In genomic region chr10:78764846-78765430, GRCh38 we compare ENCODE assay signal across 15 cellular contexts.
"Had no signal": no experiment of that assay in that cellular context is flagged by ENCODE, and none has a peak within 500 bp of the region (broad histone marks: within the 10 kb centered on the region; RNA-seq: fewer than 3 reads in every experiment).

No MANE protein-coding gene starts in this region.

- H3K4me1 Mint-ChIP-seq: activated naive CD4-positive, alpha-beta T cell treated with anti-CD3 and anti-CD28 coated beads, Interleukin-2, amount 50 U/mL, for 24 hours had no signal

- H3K4me1 ChIP-seq: colonic mucosa had no signal

- H3K4me3 ChIP-seq: colonic mucosa, esophagus muscularis mucosa, mucosa of descending colon, SK-N-MC, upper lobe of left lung had no signal

- ATAC-seq: activated CD4-positive, CD25-positive, alpha-beta regulatory T cell treated with anti-CD3 and anti-CD28 coated beads, Interleukin-2, amount 50 U/mL, for 24 hours; left lobe of liver; mucosa of descending colon; naive thymus-derived CD4-positive, alpha-beta T cell had no signal

- H3K27ac ChIP-seq: colonic mucosa, neutrophil, SK-N-MC had no signal

- H3K9me3 Mint-ChIP-seq: activated naive CD4-positive, alpha-beta T cell treated with anti-CD3 and anti-CD28 coated beads, Interleukin-2, amount 50 U/mL, for 24 hours; naive thymus-derived CD4-positive, alpha-beta T cell had no signal

- H3K36me3 Mint-ChIP-seq: activated naive CD4-positive, alpha-beta T cell treated with anti-CD3 and anti-CD28 coated beads, Interleukin-2, amount 50 U/mL, for 24 hours; naive thymus-derived CD4-positive, alpha-beta T cell had no signal

- DNase-seq: activated CD8-positive, alpha-beta memory T cell treated with anti-CD3 and anti-CD28 coated beads, Interleukin-2, amount 50 U/mL, for 48 hours; amniotic stem cell; central memory CD4-positive, alpha-beta T cell; colonic mucosa; mucosa of descending colon; naive thymus-derived CD4-positive, alpha-beta T cell; stimulated activated CD4-positive, alpha-beta T cell treated with anti-CD3 and anti-CD28 coated beads, Interleukin-4, amount 100 ng/mL, for 1 hour; stimulated activated naive CD4-positive, alpha-beta T cell had no signal

- H3K27me3 Mint-ChIP-seq: activated naive CD4-positive, alpha-beta T cell treated with anti-CD3 and anti-CD28 coated beads, Interleukin-2, amount 50 U/mL, for 24 hours had no signal

- H3K9me3 ChIP-seq: colonic mucosa, esophagus muscularis mucosa, mucosa of descending colon, neutrophil, upper lobe of left lung had no signal

- H3K27me3 ChIP-seq: colonic mucosa, esophagus muscularis mucosa, neutrophil, upper lobe of left lung had no signal

- H3K36me3 ChIP-seq: colonic mucosa, esophagus muscularis mucosa, neutrophil, upper lobe of left lung had no signal

- H3K4me3 Mint-ChIP-seq: activated naive CD4-positive, alpha-beta T cell treated with anti-CD3 and anti-CD28 coated beads, Interleukin-2, amount 50 U/mL, for 24 hours; naive thymus-derived CD4-positive, alpha-beta T cell had no signal

- H3K27ac Mint-ChIP-seq: activated naive CD4-positive, alpha-beta T cell treated with anti-CD3 and anti-CD28 coated beads, Interleukin-2, amount 50 U/mL, for 24 hours had no signal
